Comparison of ENCODE assay signal across 19 cellular contexts in the genomic region with DNA sequence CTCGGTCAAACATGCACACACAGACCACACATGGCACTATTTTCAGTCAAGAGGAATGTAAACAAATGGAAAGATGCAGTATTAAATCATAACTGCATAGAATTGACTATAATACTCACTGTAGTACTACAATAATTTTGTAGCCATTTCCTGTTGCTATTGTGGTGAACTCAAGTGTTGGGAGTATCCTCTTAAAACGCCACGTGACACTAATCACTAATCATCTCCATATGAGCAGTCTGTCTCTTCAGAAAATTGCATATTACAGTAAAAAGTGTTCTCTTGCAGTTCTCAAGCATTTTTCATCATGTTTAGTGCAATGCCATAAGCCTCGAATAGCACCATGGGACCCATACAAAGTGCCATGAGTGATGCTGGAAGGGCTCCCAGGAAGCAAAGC.
A peak's percentile ranks its signal among the peaks of the same experiment; 100 is the strongest.
DNase-seq lines count a peak whose midpoint lies in the region; TF ChIP-seq lines count a peak whose summit lies in the region.
"Had no signal": no experiment of that assay in that cellular context is flagged by ENCODE, and none has a peak within 500 bp of the region (broad histone marks: within the 10 kb centered on the region; RNA-seq: fewer than 3 reads in every experiment).

No MANE protein-coding gene starts in this region.

- POLR2A ChIA-PET in OCI-LY7 (lab: Charles Lee) = interaction anchor here (1.0 to 1.1 kb wide), 2 partner anchors 9 to 11 kb away, joined by 3 read pairs; no protein-coding TSS in a partner anchor

- H3K4me2 ChIP-seq in OCI-LY7 (ENCODE audit: low read length) = no peak overlapping the region
- H3K4me2 ChIP-seq: SK-N-SH had no signal

- peaks cover 14% of the 10 kb centered on the region; the same call in 1 of the 2 replicates for H3K9me3 ChIP-seq in OCI-LY7 (ENCODE audit: low read length)
- H3K9me3 ChIP-seq: SK-N-SH had no signal

- no peaks in the 10 kb centered on the region for H3K79me2 ChIP-seq in OCI-LY7 (ENCODE audit: insufficient read depth, low read depth, low read length)

- DNase-seq in NCI-H748 (lab: John Stamatoyannopoulos, UW; ENCODE audit: unreplicated experiment) (peak; percentile 12), NCI-H748 treated with DMSO at 0.1 percent for 48 hours (lab: John Stamatoyannopoulos, UW) (no peak), GM04503 (ENCODE audit: low read depth) (peak; percentile 8), dedifferentiated amniotic fluid mesenchymal stem cell (ENCODE audit: extremely low spot score) (peak; percentile 26), fibroblast of villous mesenchyme (ENCODE audit: low read depth) (peak; percentile 26), NK-92 (lab: John Stamatoyannopoulos, UW; ENCODE audit: unreplicated experiment) (no peak), midbrain (lab: John Stamatoyannopoulos, UW) (no peak), OCI-LY7 (ENCODE audit: low spot score) (no peak)
- DNase-seq: CD4-positive, CD25-positive, alpha-beta regulatory T cell; COR-L47; DMS 273 treated with DMSO at 0.1 percent for 48 hours; HFFc6; NCI-H1694 treated with DMSO at 0.1 percent for 48 hours; NCI-H446; NCI-H774; SHP77; SK-N-SH; T-helper 1 cell had no signal

- H3K36me3 ChIP-seq in OCI-LY7 (ENCODE audit: insufficient read depth, low read length) = no peaks in the 10 kb centered on the region; the same call in 1 of the 2 replicates

- no peak overlapping the region for H3K4me3 ChIP-seq in fibroblast of villous mesenchyme (ENCODE audit: low read depth, low read length)
- H3K4me3 ChIP-seq in OCI-LY7 (ENCODE audit: low read depth, low read length, poor library complexity, severe bottlenecking) = no peak overlapping the region
- H3K4me3 ChIP-seq: K562 had no signal

- TF ChIP-seq CTCF in fibroblast of villous mesenchyme (IDR thresholded peaks at IDR 0.05; ENCODE audit: insufficient read depth, low read depth, low read length) = no peak
- no peak for TF ChIP-seq CTCF in OCI-LY7 (conservative IDR thresholded peaks at IDR 0.05; ENCODE audit: low read length)

- BruUV-seq in OCI-LY7 (replicated peaks; lab: Mats Ljungman, UMichigan) = no TSS peak

- H3K27ac ChIP-seq in OCI-LY7 (ENCODE audit: low read depth, low read length, poor library complexity, severe bottlenecking) = no peak overlapping the region

- H3K9me2 ChIP-seq in OCI-LY7 (ENCODE audit: insufficient read depth, low read length) = 0 out of 2 replicates have a peak, but pooled peaks cover 3% of the 10 kb centered on the region
- H3K9me2 ChIP-seq: SK-N-SH had no signal

- CTCF ChIA-PET in OCI-LY7 (lab: Charles Lee; ENCODE audit: unreplicated experiment) = no interaction called here

- no peaks in the 10 kb centered on the region for H3K4me1 ChIP-seq in OCI-LY7 (ENCODE audit: insufficient read depth, low read length, poor library complexity, severe bottlenecking)

- no peak overlapping the region for H2AFZ ChIP-seq in OCI-LY7 (ENCODE audit: low read length)

- H4K20me1 ChIP-seq in OCI-LY7 (ENCODE audit: insufficient read depth, low read length) = no peaks in the 10 kb centered on the region

- intact Hi-C loops in OCI-LY7 (cut with micrococcal nuclease; ENCODE audit: unreplicated experiment) = no loop called here

Comparison
In these comparisons a context has a peak if more than half of its experiments do, and no peak if none do; other contexts are left out.
1. DNase-seq: peak in NCI-H748 (single experiment), GM04503 (single experiment), dedifferentiated amniotic fluid mesenchymal stem cell (single experiment) and fibroblast of villous mesenchyme (single experiment); none in NCI-H748 treated with DMSO at 0.1 percent for 48 hours (single experiment), NK-92 (single experiment), midbrain (single experiment) and OCI-LY7 (single experiment).